Comparison of ENCODE assay signal across 22 cellular contexts in genomic region chr11:18064035-18064434, GRCh38. TPM values are rescaled to one million over a fixed set of nuclear protein-coding genes. Genes with fewer than 3 reads are reported as not detected.
DNase-seq lines count a peak whose midpoint lies in the region; ATAC-seq, FAIRE-seq and TF ChIP-seq lines count a peak whose summit lies in the region.
"Had no signal": no experiment of that assay in that cellular context is flagged by ENCODE, and none has a peak within 500 bp of the region (broad histone marks: within the 10 kb centered on the region; RNA-seq: fewer than 3 reads in every experiment).

No MANE protein-coding gene starts in this region.

- no peak for FAIRE-seq in frontal cortex (lab: Jason Lieb, UNC)
- FAIRE-seq: astrocyte, keratinocyte had no signal

- H3K4me3 ChIP-seq in transverse colon: no peak overlapping the region
- H3K4me3 ChIP-seq: stomach, upper lobe of right lung had no signal

- TF ChIP-seq CTCF in transverse colon (IDR thresholded peaks at IDR 0.05): no peak

- intact Hi-C loops in transverse colon (cut with DNase I; ENCODE audit: low total_unique reads): no loop called here

- no peak for ATAC-seq in GM19023 (IDR thresholded peaks at IDR 0.05; ENCODE audit: unreplicated experiment)
- ATAC-seq: activated CD4-positive, alpha-beta T cell treated with anti-CD3 and anti-CD28 coated beads for 36 hours; activated T-helper 17 cell treated with anti-CD3 and anti-CD28 coated beads, Interleukin-2, amount 50 U/mL, for 72 hours; upper lobe of right lung had no signal

- H3K9me3 ChIP-seq in transverse colon: no peaks in the 10 kb centered on the region
- H3K9me3 ChIP-seq: stomach, upper lobe of right lung had no signal

- no peaks in the 10 kb centered on the region for H3K36me3 ChIP-seq in transverse colon
- H3K36me3 ChIP-seq: stomach, upper lobe of right lung had no signal

- H3K27ac ChIP-seq in transverse colon: no peak overlapping the region
- H3K27ac ChIP-seq: upper lobe of right lung had no signal

- 69 to 81% methylated on average over 3 of the region's 3 CpGs for WGBS in transverse colon (ENCODE audit: low coverage in 1 of 2), 2 donors

- in situ Hi-C loops in transverse colon (cut with MboI; ENCODE audit: low pct_ligation_motif_present in 1 of 4, low pct_unique_long_range_greater_than_20kb in 1 of 4, low sequenced_read_pairs in 3 of 4): no loop called here

- peak; percentile 73 for DNase-seq in DMS153 treated with DMSO at 0.1 percent for 48 hours (lab: John Stamatoyannopoulos, UW; ENCODE audit: unreplicated experiment)
- peak; percentile 94 for DNase-seq in NCI-H1092 (lab: John Stamatoyannopoulos, UW)
- peak; percentile 57 for DNase-seq in NCI-H2107 treated with DMSO at 0.1 percent for 48 hours (lab: John Stamatoyannopoulos, UW; ENCODE audit: unreplicated experiment)
- peak; percentile 55 for DNase-seq in SHP77 treated with DMSO at 0.1 percent for 48 hours (lab: John Stamatoyannopoulos, UW)
- DNase-seq in RPMI8226: no peak
- no peak for DNase-seq in frontal cortex (ENCODE audit: low spot score in 2 of 2)
- DNase-seq in transverse colon: no peak
- DNase-seq: activated CD4-positive, alpha-beta T cell treated with anti-CD3 and anti-CD28 coated beads for 36 hours; erythroblast; foreskin melanocyte; HFFc6; hypothalamus; NCI-H2171; stimulated activated CD4-positive, alpha-beta T cell treated with anti-CD3 and anti-CD28 coated beads, Interleukin-4, amount 100 ng/mL, for 4 hours; stomach; upper lobe of right lung had no signal

- TF ChIP-seq POLR2A in transverse colon (IDR thresholded peaks at IDR 0.05): no peak

- H3K27me3 ChIP-seq in transverse colon: no peaks in the 10 kb centered on the region
- H3K27me3 ChIP-seq: stomach, upper lobe of right lung had no signal

- H3K4me1 ChIP-seq in transverse colon: peaks cover 0 to 14% (median 0%) of the 10 kb centered on the region in 4 donors
- H3K4me1 ChIP-seq: upper lobe of right lung had no signal

- no peak for TF ChIP-seq EP300 in transverse colon (IDR thresholded peaks at IDR 0.05; ENCODE audit: low read depth)

RNA-seq across cellular contexts. Expression of gene TPH1, which starts 18.0 kb away (rescaled TPM):
- total RNA-seq in frontal cortex (0.41 TPM), transverse colon (10 to 100 TPM in 2 of 4 donors, 1 to 10 TPM in 2; 1.1 to 18.3 (median 8.5) TPM)
- total RNA-seq: LHCN-M2, lung microvascular endothelial cell had no signal

RNA-seq across cellular contexts. Expression of gene SAAL1, which starts 41.8 kb away (rescaled TPM):
- total RNA-seq in frontal cortex: 29.3 TPM
- 10 to 100 TPM; 11.5 to 23.0 (median 12.7) TPM for total RNA-seq in transverse colon

RNA-seq across cellular contexts. Expression of gene SERGEF, which starts 51.2 kb away (rescaled TPM):
- total RNA-seq in frontal cortex (65.2 TPM), transverse colon (10 to 100 TPM; 11.6 to 28.9 (median 19.1) TPM)

Comparison
In these comparisons a context has a peak if more than half of its experiments do, and no peak if none do; other contexts are left out.
1. DNase-seq: peak in DMS153 treated with DMSO at 0.1 percent for 48 hours (single experiment), NCI-H1092 (single experiment), NCI-H2107 treated with DMSO at 0.1 percent for 48 hours (single experiment) and SHP77 treated with DMSO at 0.1 percent for 48 hours (single experiment); none in RPMI8226 (single experiment), frontal cortex (0 of 2) and transverse colon (single experiment).